12 cellular contexts compared by ENCODE assay signal in genomic region chr14:99718031-99718810, GRCh38. TPM values are rescaled to one million over a fixed set of nuclear protein-coding genes. Genes with fewer than 3 reads are reported as not detected.
A peak's percentile ranks its signal among the peaks of the same experiment; 100 is the strongest.
DNase-seq lines count a peak whose midpoint lies in the region; ATAC-seq and TF ChIP-seq lines count a peak whose summit lies in the region.
"Had no signal": no experiment of that assay in that cellular context is flagged by ENCODE, and none has a peak within 500 bp of the region (broad histone marks: within the 10 kb centered on the region; RNA-seq: fewer than 3 reads in every experiment).

No MANE protein-coding gene starts in this region.

- no peaks in the 10 kb centered on the region for H3K9me3 ChIP-seq in hepatocyte (ENCODE audit: low read depth)
- H3K9me3 ChIP-seq: right lobe of liver had no signal

- no peak overlapping the region for H2AFZ ChIP-seq in hepatocyte

- WGBS in hepatocyte (ENCODE audit: low lambda C conversion rate, missing lambda C conversion rate): 85% methylated on average over 14 of the region's 14 CpGs

- H3K4me2 ChIP-seq in hepatocyte: no peak overlapping the region

- peak; percentile 1 for DNase-seq in hepatocyte (ENCODE audit: low spot score)
- no peak for DNase-seq in SIG-M5 treated with dmso at 0.1 percent for 504 hours (lab: John Stamatoyannopoulos, UW; ENCODE audit: unreplicated experiment)
- no peak for DNase-seq in epidermal melanocyte (ENCODE audit: insufficient read length, low spot score)
- no peak for DNase-seq in stimulated activated CD4-positive, alpha-beta T cell treated with anti-CD3 and anti-CD28 coated beads, Interleukin-2, amount 100 ng/mL, for 48 hours
- no peak for DNase-seq in NAMALWA (ENCODE audit: low spot score)
- DNase-seq: activated T-cell treated with anti-CD3 and anti-CD28 coated beads, Interleukin-2, amount 50 U/mL, for 24 hours; effector CD8-positive, alpha-beta T cell; stimulated activated naive CD8-positive, alpha-beta T cell treated with anti-CD3 and anti-CD28 coated beads, Interleukin-15, amount 100 ng/mL, for 72 hours had no signal

- no peak overlapping the region for H3K27ac ChIP-seq in hepatocyte
- H3K27ac ChIP-seq: right lobe of liver had no signal

- H3K27me3 ChIP-seq in hepatocyte: no peaks in the 10 kb centered on the region
- H3K27me3 ChIP-seq: right lobe of liver had no signal

- H3K36me3 ChIP-seq in hepatocyte (replicated peaks; ENCODE audit: insufficient read depth, low read depth): no peaks in the 10 kb centered on the region
- H3K36me3 ChIP-seq: right lobe of liver had no signal

- no peaks in the 10 kb centered on the region for H4K20me1 ChIP-seq in hepatocyte (ENCODE audit: insufficient read depth, poor library complexity, severe bottlenecking)

- H3K79me2 ChIP-seq in hepatocyte: no peaks in the 10 kb centered on the region

- H3K4me3 ChIP-seq in hepatocyte: no peak overlapping the region
- H3K4me3 ChIP-seq: right lobe of liver had no signal

- no peaks in the 10 kb centered on the region for H3K4me1 ChIP-seq in hepatocyte (ENCODE audit: insufficient read depth)
- H3K4me1 ChIP-seq: right lobe of liver had no signal

- H3K9me2 ChIP-seq in hepatocyte (replicated peaks; ENCODE audit: insufficient read depth): no peaks in the 10 kb centered on the region

- peak; percentile 98 for ATAC-seq in GM18511 (IDR thresholded peaks at IDR 0.05; ENCODE audit: unreplicated experiment)
- peak; percentile 93 for ATAC-seq in GM21526 (IDR thresholded peaks at IDR 0.05; ENCODE audit: low FRiP score, unreplicated experiment)
- peak; percentile 89 for ATAC-seq in HG03354 (IDR thresholded peaks at IDR 0.05; ENCODE audit: poor library complexity, severe bottlenecking, unreplicated experiment)
- ATAC-seq: right lobe of liver; stimulated activated naive CD8-positive, alpha-beta T cell treated with anti-CD3 and anti-CD28 coated beads, Interleukin-15, amount 100 ng/mL, for 72 hours had no signal

- no peak for TF ChIP-seq CTCF in hepatocyte (IDR thresholded peaks at IDR 0.05; ENCODE audit: poor library complexity)

RNA-seq across cellular contexts. Expression of gene CYP46A1, which starts 34.1 kb away (rescaled TPM):
- 0.12 and 0.47 TPM in 2 replicates for total RNA-seq in hepatocyte
- polyA plus RNA-seq in hepatocyte: 1.7 and 2.3 TPM in 2 replicates
